Comparison of ENCODE assay signal across 26 cellular contexts in genomic region chr6:139567095-139567494, GRCh38.
DNase-seq lines count a peak whose midpoint lies in the region; ATAC-seq and TF ChIP-seq lines count a peak whose summit lies in the region.
"Had no signal": no experiment of that assay in that cellular context is flagged by ENCODE, and none has a peak within 500 bp of the region (broad histone marks: within the 10 kb centered on the region; RNA-seq: fewer than 3 reads in every experiment).

No MANE protein-coding gene starts in this region.

- H3K4me3 ChIP-seq in astrocyte of the spinal cord (ENCODE audit: low read depth, low read length) (no peak overlapping the region), foreskin fibroblast (ENCODE audit: low read depth in 1 of 2, low read length in 2 of 2) (no peak overlapping the region)
- H3K4me3 ChIP-seq: adrenal gland, left ventricle myocardium inferior, right lobe of liver, SK-N-MC, tibial nerve had no signal

- in situ Hi-C loops in astrocyte of the spinal cord (cut with HindIII; ENCODE audit: low sequenced_read_pairs), result no loop called here

- DNase-seq in HCEC 1CT, result peak; percentile 31
- DNase-seq in MV-4-11 (lab: John Stamatoyannopoulos, UW), result peak; percentile 22
- DNase-seq in astrocyte of the spinal cord (ENCODE audit: low read depth, low spot score), result peak; percentile 86
- no peak for DNase-seq in NCI-H1092 (lab: John Stamatoyannopoulos, UW)
- no peak for DNase-seq in natural killer cell treated with Interleukin-12 subunit alpha and Interleukin-12 subunit beta and Interleukin-15 and Interleukin-18, amount 100 ng/mL, for 72 hours (ENCODE audit: low spot score)
- no peak for DNase-seq in epidermal melanocyte (ENCODE audit: insufficient read length, low spot score)
- DNase-seq in foreskin fibroblast, result no peak
- DNase-seq: activated CD4-positive, alpha-beta memory T cell treated with anti-CD3 and anti-CD28 coated beads, Interleukin-2, amount 10 ng/mL, durations not matched to agents 7 days and 5 days; activated CD4-positive, CD25-positive, alpha-beta regulatory T cell treated with anti-CD3 and anti-CD28 coated beads, Interleukin-2, amount 50 U/mL, for 72 hours; activated CD8-positive, alpha-beta memory T cell treated with anti-CD3 and anti-CD28 coated beads, Interleukin-2, amount 50 U/mL, for 48 hours; activated naive CD4-positive, alpha-beta T cell treated with anti-CD3 and anti-CD28 coated beads, Interleukin-2, amount 10 ng/mL, durations not matched to agents 7 days and 5 days; adrenal gland; CD4-positive, alpha-beta T cell; DND-41; effector CD4-positive, alpha-beta T cell; GF-D8; left ventricle myocardium inferior; mesendoderm; NCI-H1694; NCI-H446 treated with DMSO at 0.1 percent for 48 hours; right lobe of liver; stimulated activated CD4-positive, alpha-beta T cell treated with anti-CD3 and anti-CD28 coated beads, Interleukin-4, amount 100 ng/mL, for 1 hour had no signal

- no peak for ATAC-seq in natural killer cell treated with Interleukin-12 subunit alpha and Interleukin-12 subunit beta and Interleukin-15 and Interleukin-18, amount 100 ng/mL, for 72 hours
- ATAC-seq: right lobe of liver had no signal

- peaks cover 13% of the 10 kb centered on the region for H3K4me1 Mint-ChIP-seq in nephron
- H3K4me1 Mint-ChIP-seq in natural killer cell treated with Interleukin-12 subunit alpha and Interleukin-12 subunit beta and Interleukin-15 and Interleukin-18, amount 100 ng/mL, for 72 hours (ENCODE audit: low read depth in 2 of 2), result peaks cover 0 to 7% of the 10 kb centered on the region in 2 donors
- H3K4me1 Mint-ChIP-seq: activated naive CD4-positive, alpha-beta T cell treated with anti-CD3 and anti-CD28 coated beads, Interleukin-2, amount 10 ng/mL, durations not matched to agents 7 days and 5 days had no signal

- H3K9me3 Mint-ChIP-seq in nephron, result peaks cover 12% of the 10 kb centered on the region
- H3K9me3 Mint-ChIP-seq in natural killer cell treated with Interleukin-12 subunit alpha and Interleukin-12 subunit beta and Interleukin-15 and Interleukin-18, amount 100 ng/mL, for 72 hours, result no peaks in the 10 kb centered on the region

- H3K36me3 Mint-ChIP-seq in nephron (ENCODE audit: low read depth), result peaks cover 6% of the 10 kb centered on the region
- no peaks in the 10 kb centered on the region for H3K36me3 Mint-ChIP-seq in natural killer cell treated with Interleukin-12 subunit alpha and Interleukin-12 subunit beta and Interleukin-15 and Interleukin-18, amount 100 ng/mL, for 72 hours
- H3K36me3 Mint-ChIP-seq: activated naive CD4-positive, alpha-beta T cell treated with anti-CD3 and anti-CD28 coated beads, Interleukin-2, amount 10 ng/mL, durations not matched to agents 7 days and 5 days had no signal

- no peaks in the 10 kb centered on the region for H3K27me3 Mint-ChIP-seq in nephron (ENCODE audit: low read depth)
- H3K27me3 Mint-ChIP-seq in natural killer cell treated with Interleukin-12 subunit alpha and Interleukin-12 subunit beta and Interleukin-15 and Interleukin-18, amount 100 ng/mL, for 72 hours, result no peaks in the 10 kb centered on the region
- H3K27me3 Mint-ChIP-seq: activated CD4-positive, alpha-beta memory T cell treated with anti-CD3 and anti-CD28 coated beads, Interleukin-2, amount 10 ng/mL, durations not matched to agents 7 days and 5 days; CD4-positive, alpha-beta T cell; progenitor cell of endocrine pancreas had no signal

- peak overlapping the region in 2 of 3 experiments; percentile 19 to 68 for H3K27ac Mint-ChIP-seq in nephron
- no peak overlapping the region for H3K27ac Mint-ChIP-seq in natural killer cell treated with Interleukin-12 subunit alpha and Interleukin-12 subunit beta and Interleukin-15 and Interleukin-18, amount 100 ng/mL, for 72 hours
- H3K27ac Mint-ChIP-seq: activated CD4-positive, alpha-beta memory T cell treated with anti-CD3 and anti-CD28 coated beads, Interleukin-2, amount 10 ng/mL, durations not matched to agents 7 days and 5 days; activated naive CD4-positive, alpha-beta T cell treated with anti-CD3 and anti-CD28 coated beads, Interleukin-2, amount 10 ng/mL, durations not matched to agents 7 days and 5 days; CD4-positive, alpha-beta T cell; progenitor cell of endocrine pancreas had no signal

- no peak overlapping the region for H3K4me3 Mint-ChIP-seq in nephron
- H3K4me3 Mint-ChIP-seq in natural killer cell treated with Interleukin-12 subunit alpha and Interleukin-12 subunit beta and Interleukin-15 and Interleukin-18, amount 100 ng/mL, for 72 hours, result no peak overlapping the region
- H3K4me3 Mint-ChIP-seq: activated CD4-positive, alpha-beta memory T cell treated with anti-CD3 and anti-CD28 coated beads, Interleukin-2, amount 10 ng/mL, durations not matched to agents 7 days and 5 days; activated naive CD4-positive, alpha-beta T cell treated with anti-CD3 and anti-CD28 coated beads, Interleukin-2, amount 10 ng/mL, durations not matched to agents 7 days and 5 days; CD4-positive, alpha-beta T cell had no signal

- TF ChIP-seq CTCF in astrocyte of the spinal cord (IDR thresholded peaks at IDR 0.05; ENCODE audit: low read depth, low read length), result no peak
- no peak for TF ChIP-seq CTCF in nephron (IDR thresholded peaks at IDR 0.05; ENCODE audit: unreplicated experiment in 3 of 3)
- no peak for TF ChIP-seq CTCF in foreskin fibroblast (IDR thresholded peaks at IDR 0.05; ENCODE audit: low read depth, low read length)

Comparison
In these comparisons a context has a peak if more than half of its experiments do, and no peak if none do; other contexts are left out.
1. DNase-seq: peak in HCEC 1CT (single experiment), MV-4-11 (single experiment) and astrocyte of the spinal cord (single experiment); none in NCI-H1092 (single experiment), natural killer cell treated with Interleukin-12 subunit alpha and Interleukin-12 subunit beta and Interleukin-15 and Interleukin-18, amount 100 ng/mL, for 72 hours (single experiment), epidermal melanocyte (single experiment) and foreskin fibroblast (0 of 2).
2. H3K27ac Mint-ChIP-seq: peak in nephron (2 of 3); none in natural killer cell treated with Interleukin-12 subunit alpha and Interleukin-12 subunit beta and Interleukin-15 and Interleukin-18, amount 100 ng/mL, for 72 hours (0 of 2).